Comparison of ENCODE assay signal across 32 cellular contexts in the genomic region with DNA sequence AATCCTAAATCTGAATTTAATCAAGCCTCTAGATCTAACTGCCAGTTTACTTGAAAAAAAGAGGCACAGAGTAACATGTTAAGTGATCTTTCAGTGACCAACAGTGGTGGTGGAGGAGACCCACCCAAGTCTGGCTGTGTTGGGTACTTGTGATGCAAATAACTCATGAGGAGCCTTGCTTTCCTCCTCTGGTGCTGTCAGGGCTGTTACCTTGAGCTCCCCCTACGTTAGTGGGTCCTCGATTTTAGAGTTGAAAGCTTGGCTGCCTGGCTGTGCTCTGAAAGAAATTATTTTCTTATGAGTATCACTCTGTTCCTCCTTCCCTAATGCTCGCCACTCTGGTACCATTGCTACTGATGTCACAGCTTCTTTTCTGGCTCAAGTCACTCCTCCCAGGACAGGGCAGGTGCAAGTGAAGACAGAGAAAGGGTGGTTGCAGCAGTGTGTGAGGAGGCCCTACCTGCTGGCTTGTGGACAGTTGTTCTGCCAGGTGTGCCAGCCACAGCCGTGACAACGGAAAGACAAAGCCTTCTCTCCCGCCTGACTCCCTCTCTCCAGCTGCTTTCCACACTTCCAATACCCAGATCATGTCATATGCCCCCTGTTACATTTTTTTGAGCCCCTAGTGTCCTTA. TPM values are rescaled to one million over a fixed set of nuclear protein-coding genes. Genes with fewer than 3 reads are reported as not detected.
"Had no signal": no experiment of that assay in that cellular context is flagged by ENCODE, and none has a peak within 500 bp of the region (broad histone marks: within the 10 kb centered on the region; RNA-seq: fewer than 3 reads in every experiment).

No MANE protein-coding gene starts in this region.

- H3K4me2 ChIP-seq: hepatocyte had no signal

- H3K27me3 Mint-ChIP-seq: activated CD4-positive, alpha-beta T cell treated with anti-CD3 and anti-CD28 coated beads for 36 hours had no signal

- ATAC-seq: activated CD4-positive, alpha-beta T cell treated with anti-CD3 and anti-CD28 coated beads for 36 hours; left cardiac atrium; pancreas; right cardiac atrium; stimulated activated naive CD8-positive, alpha-beta T cell treated with anti-CD3 and anti-CD28 coated beads, Interleukin-15, Interleukin-2, amounts not matched to agents 100 U/mL and 50 U/mL, for 24 hours; upper lobe of right lung had no signal

- H3K4me1 ChIP-seq: esophagus muscularis mucosa, pancreas, upper lobe of right lung had no signal

- H3K9me3 ChIP-seq: esophagus muscularis mucosa, pancreas, upper lobe of right lung had no signal

- DNase-seq: activated B cell treated with CpG ODN at 0.5 μM for 24 hours; activated CD4-positive, alpha-beta T cell treated with anti-CD3 and anti-CD28 coated beads for 36 hours; activated CD4-positive, alpha-beta T cell treated with anti-CD3 and anti-CD28 coated beads, Interleukin-2, amount 50 U/mL, for 4 hours; activated CD8-positive, alpha-beta memory T cell treated with anti-CD3 and anti-CD28 coated beads for 24 hours; activated CD8-positive, alpha-beta memory T cell treated with anti-CD3 and anti-CD28 coated beads, Interleukin-2, amount 50 U/mL, for 48 hours; activated naive CD4-positive, alpha-beta T cell treated with Interleukin-2 at 50 U/mL for 16 hours; activated naive CD8-positive, alpha-beta T cell treated with anti-CD3 and anti-CD28 coated beads for 36 hours; activated T-cell treated with anti-CD3 and anti-CD28 coated beads, Interleukin-2, amount 50 U/mL, for 48 hours; central memory CD4-positive, alpha-beta T cell; effector memory CD4-positive, alpha-beta T cell; glutamatergic neuron; left cardiac atrium; pancreas; right cardiac atrium; stimulated activated CD4-positive, alpha-beta T cell treated with anti-CD3 and anti-CD28 coated beads, Interleukin-12 subunit alpha, Interleukin-12 subunit beta, amount 100 ng/mL, for 4 hours; stimulated activated CD4-positive, alpha-beta T cell treated with anti-CD3 and anti-CD28 coated beads, Interleukin-4, amount 100 ng/mL, for 4 hours; stimulated activated naive CD8-positive, alpha-beta T cell treated with anti-CD3 and anti-CD28 coated beads, Interleukin-15, Interleukin-2, amounts not matched to agents 100 U/mL and 50 U/mL, for 24 hours; T1000; upper lobe of right lung had no signal

- H3K4me3 Mint-ChIP-seq: activated B cell treated with CpG ODN at 0.5 μM for 24 hours; activated CD4-positive, alpha-beta T cell treated with anti-CD3 and anti-CD28 coated beads for 36 hours; activated naive CD8-positive, alpha-beta T cell treated with anti-CD3 and anti-CD28 coated beads for 36 hours; memory B cell; nephron had no signal

- H3K79me2 ChIP-seq: hepatocyte had no signal

- H3K9me3 Mint-ChIP-seq: activated B cell treated with CpG ODN at 0.5 μM for 24 hours; activated naive CD8-positive, alpha-beta T cell treated with anti-CD3 and anti-CD28 coated beads for 36 hours; memory B cell; nephron had no signal

- H3K27ac Mint-ChIP-seq: activated B cell treated with CpG ODN at 0.5 μM for 24 hours; activated CD4-positive, alpha-beta T cell treated with anti-CD3 and anti-CD28 coated beads for 36 hours; activated naive CD8-positive, alpha-beta T cell treated with anti-CD3 and anti-CD28 coated beads for 36 hours; memory B cell; nephron had no signal

- H3K27me3 ChIP-seq: pancreas, upper lobe of right lung had no signal

- H3K4me1 Mint-ChIP-seq: activated CD4-positive, alpha-beta T cell treated with anti-CD3 and anti-CD28 coated beads for 36 hours; activated naive CD8-positive, alpha-beta T cell treated with anti-CD3 and anti-CD28 coated beads for 36 hours had no signal

- H3K4me3 ChIP-seq: esophagus muscularis mucosa, hepatocyte, pancreas, upper lobe of right lung had no signal

- H3K27ac ChIP-seq: esophagus muscularis mucosa, hepatocyte, pancreas, upper lobe of right lung had no signal

- H3K36me3 ChIP-seq: esophagus muscularis mucosa, pancreas, upper lobe of right lung had no signal

- H2AFZ ChIP-seq: hepatocyte had no signal

- H3K36me3 Mint-ChIP-seq: activated naive CD8-positive, alpha-beta T cell treated with anti-CD3 and anti-CD28 coated beads for 36 hours; memory B cell had no signal

RNA-seq across cellular contexts. Expression of a gene that starts 39.5 kb away (rescaled TPM):
- total RNA-seq: activated B cell treated with CpG ODN at 0.5 μM for 24 hours; activated CD4-positive, alpha-beta T cell treated with anti-CD3 and anti-CD28 coated beads for 36 hours; astrocyte; dermis microvascular lymphatic vessel endothelial cell; esophagus muscularis mucosa; frontal cortex; hepatocyte; left cardiac atrium; liver; mononuclear cell; myocyte; pancreas; pulmonary artery endothelial cell; right cardiac atrium; subcutaneous adipose tissue; upper lobe of right lung had no signal
- polyA plus RNA-seq: hepatocyte, liver, pancreas, right cardiac atrium, thymus had no signal
